In genomic region chrX:106611323-106611681, GRCh38 we compare ENCODE assay signal across 7 cellular contexts. TPM values are rescaled to one million over a fixed set of nuclear protein-coding genes. Genes with fewer than 3 reads are reported as not detected.
DNase-seq lines count a peak whose midpoint lies in the region; ATAC-seq, FAIRE-seq and TF ChIP-seq lines count a peak whose summit lies in the region.

No MANE protein-coding gene starts in this region.

- peaks cover 14 to 21% (median 17%) of the 10 kb centered on the region in 3 donors for H3K4me1 Mint-ChIP-seq in naive B cell

- no peak for FAIRE-seq in GM12891 (lab: Jason Lieb, UNC)

- ATAC-seq in GM19397 (IDR thresholded peaks at IDR 0.05; ENCODE audit: unreplicated experiment) (peak; percentile 10), HG03196 (IDR thresholded peaks at IDR 0.05; ENCODE audit: unreplicated experiment) (peak; percentile 14), naive B cell (ENCODE audit: low read depth in 2 of 2) (no peak)

- no peaks in the 10 kb centered on the region for H3K27me3 Mint-ChIP-seq in naive B cell

- peak overlapping the region; percentile 54 to 56 for H3K4me3 ChIP-seq in cardiac fibroblast (replicated peaks in 1 of 2; ENCODE audit: low read depth in 2 of 2, low read length in 2 of 2)

- TF ChIP-seq POLR2A in GM12891 (IDR thresholded peaks at IDR 0.05; ENCODE audit: low read depth, low read length), result no peak

- H3K36me3 Mint-ChIP-seq in naive B cell, result no peaks in the 10 kb centered on the region

- H3K27ac Mint-ChIP-seq in naive B cell, result peak overlapping the region; percentile 94 to 99 (median 96)

- H3K9me3 Mint-ChIP-seq in naive B cell, result peaks cover 0 to 3% (median 0%) of the 10 kb centered on the region in 7 donors

- TF ChIP-seq CTCF in cardiac fibroblast (IDR thresholded peaks at IDR 0.05; ENCODE audit: low read depth, low read length), result no peak

- peak overlapping the region; percentile 86 to 98 (median 96) for H3K4me3 Mint-ChIP-seq in naive B cell

- DNase-seq in cardiac fibroblast (ENCODE audit: low read depth in 2 of 2) (no peak), naive B cell (no peak), GM12891 (ENCODE audit: insufficient read length, low spot score) (no peak), medulla oblongata (ENCODE audit: extremely low spot score) (no peak)
- no peak for DNase-seq in stimulated activated CD4-positive, alpha-beta T cell treated with anti-CD3 and anti-CD28 coated beads, Interleukin-15, amount 100 ng/mL, for 24 hours

TF ChIP-seq in GM12891, 5 proteins besides CTCF, POLR2A, EP300 and RAD21:
- no peak for TF ChIP-seq TAF1 (IDR thresholded peaks at IDR 0.05; ENCODE audit: low read depth, low read length)
- TF ChIP-seq SPI1 (IDR thresholded peaks at IDR 0.05; ENCODE audit: low read depth, low read length), result no peak
- TF ChIP-seq POU2F2 (IDR thresholded peaks at IDR 0.05; ENCODE audit: low read depth, low read length), result no peak
- TF ChIP-seq PAX5 (IDR thresholded peaks at IDR 0.05; ENCODE audit: insufficient read depth, low read length, severe bottlenecking), result no peak
- no peak for TF ChIP-seq POLR2AphosphoS5 (IDR thresholded peaks at IDR 0.05; ENCODE audit: low read depth, low read length)

RNA-seq across cellular contexts. Expression of gene RADX, which starts 0.5 kb away (rescaled TPM):
- polyA plus RNA-seq in naive B cell (ENCODE audit: low read depth in 6 of 6), result 1 to 10 TPM; 2.6 to 6.5 (median 4.2) TPM
- polyA plus RNA-seq in GM12891 (2012; ENCODE audit: low read depth, missing spikeins), result 3.1 TPM

Comparison
In these comparisons a context has a peak if more than half of its experiments do, and no peak if none do; other contexts are left out.
1. ATAC-seq: peak in GM19397 (single experiment) and HG03196 (single experiment); none in naive B cell (0 of 2).